Comparison of ENCODE assay signal across 21 cellular contexts in genomic region chr1:22551591-22552370, GRCh38. TPM values are rescaled to one million over a fixed set of nuclear protein-coding genes. Genes with fewer than 3 reads are reported as not detected.
"Had no signal": no experiment of that assay in that cellular context is flagged by ENCODE, and none has a peak within 500 bp of the region (broad histone marks: within the 10 kb centered on the region; RNA-seq: fewer than 3 reads in every experiment).

No MANE protein-coding gene starts in this region.

- FAIRE-seq: RCC 7860 had no signal

- H3K36me3 ChIP-seq: MG63 had no signal

- DNase-seq: Karpas-422, KBM-7, MG63, NCI-H1048, NCI-H1105, NCI-H1417, NCI-H1436 treated with DMSO at 0.1 percent for 48 hours, NCI-H1694, NCI-H187 treated with DMSO at 0.1 percent for 48 hours, NCI-H2029 treated with DMSO at 0.1 percent for 48 hours, NCI-H2171 treated with DMSO at 0.1 percent for 48 hours, NCI-H345, NCI-H446 treated with DMSO at 0.1 percent for 48 hours, NCI-H510A treated with DMSO at 0.1 percent for 48 hours, NCI-H526, NCI-H82, RPMI8226, SHP77 had no signal

- H3K4me3 ChIP-seq: MG63 had no signal

- H3K9me3 ChIP-seq: MG63 had no signal

- ATAC-seq: SK-N-SH treated with all-trans-retinoic acid at 6 μM for 48 hours had no signal

RNA-seq across cellular contexts. Expression of gene EPHA8, which starts 11.5 kb away (rescaled TPM):
- total RNA-seq: HT-29 had no signal
